ENCODE assay signal across 23 cellular contexts in the genomic region with DNA sequence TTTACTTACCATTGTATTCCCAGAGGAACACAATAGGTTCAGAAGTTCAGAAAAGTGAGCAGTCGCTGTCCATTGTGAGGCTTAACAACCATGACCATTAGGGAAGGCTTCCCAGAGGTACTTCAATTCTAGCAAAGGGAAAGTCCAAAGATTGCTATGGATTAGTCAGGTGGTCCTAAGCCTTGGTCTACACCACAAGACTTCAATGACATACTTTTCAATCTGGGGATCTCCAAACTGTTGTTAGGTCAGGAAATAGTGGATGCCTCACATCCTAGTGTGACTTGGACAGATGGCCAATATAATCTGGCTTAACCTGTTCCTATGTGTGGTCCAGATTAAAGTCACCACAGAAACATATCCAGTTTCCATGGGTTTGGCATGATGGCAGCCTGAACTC.
"Had no signal": no experiment of that assay in that cellular context is flagged by ENCODE, and none has a peak within 500 bp of the region (broad histone marks: within the 10 kb centered on the region; RNA-seq: fewer than 3 reads in every experiment).

No MANE protein-coding gene starts in this region.

- H3K4me3 Mint-ChIP-seq: activated CD4-positive, alpha-beta memory T cell treated with anti-CD3 and anti-CD28 coated beads, Interleukin-2, amount 10 ng/mL, durations not matched to agents 7 days and 5 days; activated naive CD4-positive, alpha-beta T cell treated with anti-CD3 and anti-CD28 coated beads for 36 hours; activated T-cell treated with anti-CD3 and anti-CD28 coated beads, Interleukin-2, amount 50 U/mL, for 72 hours; brain; natural killer cell treated with Interleukin-12 subunit alpha and Interleukin-12 subunit beta and Interleukin-15 and Interleukin-18, amount 100 ng/mL, for 72 hours had no signal

- H3K4me1 ChIP-seq: psoas muscle, right atrium auricular region, upper lobe of left lung had no signal

- H3K27ac Mint-ChIP-seq: activated CD4-positive, alpha-beta memory T cell treated with anti-CD3 and anti-CD28 coated beads, Interleukin-2, amount 10 ng/mL, durations not matched to agents 7 days and 5 days; activated naive CD4-positive, alpha-beta T cell treated with anti-CD3 and anti-CD28 coated beads for 36 hours; brain; natural killer cell treated with Interleukin-12 subunit alpha and Interleukin-12 subunit beta and Interleukin-15 and Interleukin-18, amount 100 ng/mL, for 72 hours had no signal

- DNase-seq: activated CD4-positive, alpha-beta memory T cell treated with anti-CD3 and anti-CD28 coated beads, Interleukin-2, amount 10 ng/mL, durations not matched to agents 7 days and 5 days; activated CD4-positive, alpha-beta T cell treated with anti-CD3 and anti-CD28 coated beads for 48 hours; activated effector memory CD4-positive, alpha-beta T cell treated with Interleukin-2 at 50 U/mL for 16 hours; activated naive CD4-positive, alpha-beta T cell treated with anti-CD3 and anti-CD28 coated beads for 36 hours; activated T-cell treated with anti-CD3 and anti-CD28 coated beads, Interleukin-2, amount 50 U/mL, for 72 hours; central memory CD4-positive, alpha-beta T cell; dermis blood vessel endothelial cell; effector CD8-positive, alpha-beta T cell; erythroblast; foreskin melanocyte; midbrain; ovary; psoas muscle; stimulated activated CD4-positive, alpha-beta T cell treated with anti-CD3 and anti-CD28 coated beads, Interleukin-4, amount 100 ng/mL, for 24 hours; stimulated activated naive CD4-positive, alpha-beta T cell treated with Interleukin-2 at 50 U/mL for 16 hours; upper lobe of left lung had no signal

- H3K27me3 ChIP-seq: neutrophil, ovary, right atrium auricular region, upper lobe of left lung had no signal

- ATAC-seq: activated T-cell treated with anti-CD3 and anti-CD28 coated beads, Interleukin-2, amount 50 U/mL, for 72 hours; left lobe of liver; natural killer cell treated with Interleukin-12 subunit alpha and Interleukin-12 subunit beta and Interleukin-15 and Interleukin-18, amount 100 ng/mL, for 72 hours; psoas muscle had no signal

- H3K36me3 ChIP-seq: neutrophil, ovary, right atrium auricular region, thoracic aorta, upper lobe of left lung had no signal

- H3K27me3 Mint-ChIP-seq: activated CD4-positive, alpha-beta memory T cell treated with anti-CD3 and anti-CD28 coated beads, Interleukin-2, amount 10 ng/mL, durations not matched to agents 7 days and 5 days; brain; natural killer cell treated with Interleukin-12 subunit alpha and Interleukin-12 subunit beta and Interleukin-15 and Interleukin-18, amount 100 ng/mL, for 72 hours had no signal

- H3K27ac ChIP-seq: neutrophil, ovary, psoas muscle, right atrium auricular region, thoracic aorta, upper lobe of left lung had no signal

- H3K4me3 ChIP-seq: lung, ovary, psoas muscle, right atrium auricular region, thoracic aorta, upper lobe of left lung had no signal

- H3K9me3 ChIP-seq: neutrophil, ovary, psoas muscle, right atrium auricular region, thoracic aorta, upper lobe of left lung had no signal

- H3K9me3 Mint-ChIP-seq: activated CD4-positive, alpha-beta memory T cell treated with anti-CD3 and anti-CD28 coated beads, Interleukin-2, amount 10 ng/mL, durations not matched to agents 7 days and 5 days; activated naive CD4-positive, alpha-beta T cell treated with anti-CD3 and anti-CD28 coated beads for 36 hours; brain had no signal

- H3K36me3 Mint-ChIP-seq: brain; natural killer cell treated with Interleukin-12 subunit alpha and Interleukin-12 subunit beta and Interleukin-15 and Interleukin-18, amount 100 ng/mL, for 72 hours had no signal
